Comparison of ENCODE assay signal across 16 cellular contexts in the genomic region with DNA sequence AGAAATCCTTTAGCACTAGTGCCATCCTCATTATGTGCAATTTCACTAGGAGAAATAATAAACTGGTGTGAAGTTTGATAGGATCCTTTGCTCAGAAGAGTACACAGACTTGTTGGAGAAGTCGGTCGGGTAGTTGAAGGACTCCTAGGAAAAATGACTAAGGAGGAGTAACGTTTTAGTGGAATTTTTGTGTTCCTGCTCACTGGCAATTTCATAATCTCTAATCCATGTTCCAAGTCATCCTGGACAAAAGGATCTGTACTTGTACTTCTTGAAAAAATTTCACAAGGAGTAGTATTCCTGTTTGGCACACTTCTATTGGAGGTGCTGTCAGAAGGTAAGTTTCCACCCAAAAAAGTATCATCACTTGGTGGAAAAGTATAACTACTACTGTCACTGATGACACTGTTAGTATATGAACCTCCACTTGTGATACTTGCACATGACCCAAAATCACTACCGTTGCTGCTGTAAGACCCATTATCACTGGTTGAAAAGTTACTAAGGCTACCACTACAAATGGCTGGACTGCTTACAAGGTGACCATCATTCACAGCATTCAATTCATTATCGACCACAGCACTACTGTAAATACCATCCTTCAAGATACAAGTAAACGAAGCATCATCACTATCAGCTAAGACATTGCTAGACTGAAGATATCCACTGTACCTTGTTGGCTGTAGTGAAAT.
DNase-seq lines count a peak whose midpoint lies in the region; ATAC-seq, FAIRE-seq and TF ChIP-seq lines count a peak whose summit lies in the region.
"Had no signal": no experiment of that assay in that cellular context is flagged by ENCODE, and none has a peak within 500 bp of the region (broad histone marks: within the 10 kb centered on the region; RNA-seq: fewer than 3 reads in every experiment).

No MANE protein-coding gene starts in this region.

- no peak for ATAC-seq in thoracic aorta (ENCODE audit: insufficient number of reproducible peaks, low FRiP score, low read depth)
- ATAC-seq in HG02610 (IDR thresholded peaks at IDR 0.05; ENCODE audit: unreplicated experiment) = no peak
- ATAC-seq: naive thymus-derived CD8-positive, alpha-beta T cell; right lobe of liver; stimulated activated naive CD8-positive, alpha-beta T cell treated with anti-CD3 and anti-CD28 coated beads, Interleukin-15, amount 100 ng/mL, for 72 hours had no signal

- intact Hi-C loops in left ventricle myocardium inferior (cut with micrococcal nuclease) = no loop called here

- WGBS in GM23248 (ENCODE audit: low coverage in 1 of 2, low lambda C conversion rate in 2 of 2, missing lambda C conversion rate in 2 of 2), 2 experiments = 41 to 43% methylated on average over 6 of the region's 6 CpGs

- H3K27me3 ChIP-seq in GM23248 (replicated peaks; ENCODE audit: insufficient read depth) (no peaks in the 10 kb centered on the region), astrocyte (ENCODE audit: insufficient read depth, low read length) (no peaks in the 10 kb centered on the region), left ventricle myocardium inferior (ENCODE audit: low read depth) (no peaks in the 10 kb centered on the region), thoracic aorta (replicated peaks; ENCODE audit: insufficient read depth) (no peaks in the 10 kb centered on the region)
- H3K27me3 ChIP-seq: right lobe of liver had no signal

- in situ Hi-C loops in GM23248 (cut with MboI) = no loop called here

- no peaks in the 10 kb centered on the region for H3K27me3 Mint-ChIP-seq in astrocyte (ENCODE audit: low read depth, unreplicated experiment)
- H3K27me3 Mint-ChIP-seq: activated CD4-positive, alpha-beta T cell treated with anti-CD3 and anti-CD28 coated beads for 36 hours; activated naive CD8-positive, alpha-beta T cell treated with anti-CD3 and anti-CD28 coated beads, Interleukin-2, amount 50 U/mL, for 24 hours; stimulated activated naive CD8-positive, alpha-beta T cell treated with anti-CD3 and anti-CD28 coated beads, Interleukin-15, amount 100 ng/mL, for 72 hours had no signal

- H3K9me3 Mint-ChIP-seq in astrocyte (ENCODE audit: unreplicated experiment) = no peaks in the 10 kb centered on the region
- H3K9me3 Mint-ChIP-seq: activated naive CD8-positive, alpha-beta T cell treated with anti-CD3 and anti-CD28 coated beads, Interleukin-2, amount 50 U/mL, for 24 hours; naive thymus-derived CD8-positive, alpha-beta T cell; stimulated activated naive CD8-positive, alpha-beta T cell treated with anti-CD3 and anti-CD28 coated beads, Interleukin-15, amount 100 ng/mL, for 72 hours had no signal

- H4K20me1 ChIP-seq in GM23248 (ENCODE audit: insufficient read depth) = no peaks in the 10 kb centered on the region
- H4K20me1 ChIP-seq in astrocyte (ENCODE audit: insufficient read depth, low read length) = no peaks in the 10 kb centered on the region

- H3K4me1 ChIP-seq in GM23248 (ENCODE audit: insufficient read depth) (peaks cover 63% of the 10 kb centered on the region), astrocyte (ENCODE audit: insufficient read depth, low read length) (peaks cover 19% of the 10 kb centered on the region), left ventricle myocardium inferior (peaks cover 14% of the 10 kb centered on the region), thoracic aorta (ENCODE audit: control insufficient read depth in 1 of 2, low read depth in 2 of 2) (peaks cover 8 to 19% of the 10 kb centered on the region in 2 donors)
- H3K4me1 ChIP-seq: right lobe of liver had no signal

- H3K9ac ChIP-seq in GM23248 (no peak overlapping the region), astrocyte (ENCODE audit: low read length) (peak overlapping the region; percentile 80)

- H3K9me3 ChIP-seq in GM23248 (ENCODE audit: low read depth) (no peaks in the 10 kb centered on the region), astrocyte (ENCODE audit: insufficient read depth, low read depth, low read length) (no peaks in the 10 kb centered on the region), left ventricle myocardium inferior (replicated peaks) (no peaks in the 10 kb centered on the region), thoracic aorta (no peaks in the 10 kb centered on the region)
- H3K9me3 ChIP-seq: right lobe of liver had no signal

- H3K4me2 ChIP-seq in GM23248 (ENCODE audit: unreplicated experiment) = peak overlapping the region; percentile 91
- peak overlapping the region; percentile 84 for H3K4me2 ChIP-seq in astrocyte (ENCODE audit: low read length)

- H3K36me3 ChIP-seq in GM23248 (ENCODE audit: low read depth) = no peaks in the 10 kb centered on the region
- no peaks in the 10 kb centered on the region for H3K36me3 ChIP-seq in astrocyte (ENCODE audit: insufficient read depth, low read length)
- H3K36me3 ChIP-seq in left ventricle myocardium inferior = no peaks in the 10 kb centered on the region
- no peaks in the 10 kb centered on the region for H3K36me3 ChIP-seq in thoracic aorta

- H3K4me3 Mint-ChIP-seq in astrocyte (ENCODE audit: unreplicated experiment) = peak overlapping the region; percentile 79
- H3K4me3 Mint-ChIP-seq: activated CD4-positive, alpha-beta T cell treated with anti-CD3 and anti-CD28 coated beads for 36 hours; activated naive CD8-positive, alpha-beta T cell treated with anti-CD3 and anti-CD28 coated beads, Interleukin-2, amount 50 U/mL, for 24 hours; naive thymus-derived CD8-positive, alpha-beta T cell; stimulated activated naive CD8-positive, alpha-beta T cell treated with anti-CD3 and anti-CD28 coated beads, Interleukin-15, amount 100 ng/mL, for 72 hours had no signal

- peak overlapping the region; percentile 73 for H3K27ac ChIP-seq in GM23248
- peak overlapping the region; percentile 70 for H3K27ac ChIP-seq in astrocyte (ENCODE audit: low read depth, low read length)
- H3K27ac ChIP-seq in left ventricle myocardium inferior (replicated peaks) = peak overlapping the region; percentile 11
- no peak overlapping the region for H3K27ac ChIP-seq in thoracic aorta
- H3K27ac ChIP-seq: right lobe of liver had no signal

- DNase-seq in GM23248 = peak; percentile 77
- peak; percentile 56 for DNase-seq in astrocyte (ENCODE audit: low read depth)
- DNase-seq in left ventricle myocardium inferior = no peak
- DNase-seq in thoracic aorta (ENCODE audit: low spot score) = no peak
- no peak for DNase-seq in HuH-7 (ENCODE audit: low spot score)
- DNase-seq in NOMO-1 treated with dmso at 0.1 percent for 144 hours (lab: John Stamatoyannopoulos, UW; ENCODE audit: unreplicated experiment) = no peak
- DNase-seq: activated CD4-positive, alpha-beta T cell treated with anti-CD3 and anti-CD28 coated beads for 36 hours; activated naive CD8-positive, alpha-beta T cell treated with anti-CD3 and anti-CD28 coated beads, Interleukin-2, amount 50 U/mL, for 24 hours; activated T-cell treated with anti-CD3 and anti-CD28 coated beads for 4 hours; COR-L47; naive thymus-derived CD8-positive, alpha-beta T cell; NCI-H2227 treated with DMSO at 0.1 percent for 48 hours; right lobe of liver; stimulated activated naive CD8-positive, alpha-beta T cell treated with anti-CD3 and anti-CD28 coated beads, Interleukin-15, amount 100 ng/mL, for 72 hours; T-helper 1 cell had no signal

- no peak overlapping the region for H3K27ac Mint-ChIP-seq in astrocyte (ENCODE audit: unreplicated experiment)
- H3K27ac Mint-ChIP-seq: activated CD4-positive, alpha-beta T cell treated with anti-CD3 and anti-CD28 coated beads for 36 hours; activated naive CD8-positive, alpha-beta T cell treated with anti-CD3 and anti-CD28 coated beads, Interleukin-2, amount 50 U/mL, for 24 hours; naive thymus-derived CD8-positive, alpha-beta T cell; stimulated activated naive CD8-positive, alpha-beta T cell treated with anti-CD3 and anti-CD28 coated beads, Interleukin-15, amount 100 ng/mL, for 72 hours had no signal

- no peak overlapping the region for H2AFZ ChIP-seq in GM23248
- H2AFZ ChIP-seq in astrocyte (ENCODE audit: low read depth, low read length) = no peak overlapping the region

- peak; percentile 72 for FAIRE-seq in astrocyte (lab: Jason Lieb, UNC)

- no peaks in the 10 kb centered on the region for H3K9me2 ChIP-seq in GM23248 (ENCODE audit: insufficient read depth)

- H3K79me2 ChIP-seq in GM23248 (ENCODE audit: insufficient read depth) = peaks cover 46% of the 10 kb centered on the region
- peaks cover 55% of the 10 kb centered on the region for H3K79me2 ChIP-seq in astrocyte (ENCODE audit: insufficient read depth, low read length)

- H3K4me3 ChIP-seq in GM23248 (peak overlapping the region; percentile 70), astrocyte (ENCODE audit: insufficient read depth, low read depth, low read length) (peak overlapping the region; percentile 72), left ventricle myocardium inferior (peak overlapping the region; percentile 10), thoracic aorta (peak overlapping the region; percentile 48)
- H3K4me3 ChIP-seq: right lobe of liver had no signal

- TF ChIP-seq CTCF in astrocyte (IDR thresholded peaks at IDR 0.05; ENCODE audit: insufficient read depth, low read depth, low read length) (no peak), left ventricle myocardium inferior (IDR thresholded peaks at IDR 0.05; ENCODE audit: borderline replicate concordance) (no peak), thoracic aorta (IDR thresholded peaks at IDR 0.05) (no peak)

- H3F3A ChIP-seq in GM23248 (ENCODE audit: insufficient read depth) = peaks cover 43% of the 10 kb centered on the region

- H3K36me3 Mint-ChIP-seq in astrocyte (ENCODE audit: low read depth, unreplicated experiment) = peaks cover 1% of the 10 kb centered on the region
- H3K36me3 Mint-ChIP-seq: naive thymus-derived CD8-positive, alpha-beta T cell had no signal

- H3K4me1 Mint-ChIP-seq in astrocyte (ENCODE audit: low read depth, unreplicated experiment) = peaks cover 25% of the 10 kb centered on the region
- H3K4me1 Mint-ChIP-seq: naive thymus-derived CD8-positive, alpha-beta T cell; stimulated activated naive CD8-positive, alpha-beta T cell treated with anti-CD3 and anti-CD28 coated beads, Interleukin-15, amount 100 ng/mL, for 72 hours had no signal

Comparison
In these comparisons a context has a peak if more than half of its experiments do, and no peak if none do; other contexts are left out.
1. DNase-seq: peak in GM23248 (single experiment) and astrocyte (single experiment); none in left ventricle myocardium inferior (single experiment), thoracic aorta (single experiment), HuH-7 (single experiment) and NOMO-1 treated with dmso at 0.1 percent for 144 hours (single experiment).
2. H3K27ac ChIP-seq: peak in GM23248 (single experiment), astrocyte (single experiment) and left ventricle myocardium inferior (single experiment); none in thoracic aorta (0 of 2).
3. H3K4me3 ChIP-seq: peak in every context shown above with its lines; median percentile 72 in astrocyte; 70 in GM23248; 48 in thoracic aorta; 10 in left ventricle myocardium inferior.